In the genomic region with DNA sequence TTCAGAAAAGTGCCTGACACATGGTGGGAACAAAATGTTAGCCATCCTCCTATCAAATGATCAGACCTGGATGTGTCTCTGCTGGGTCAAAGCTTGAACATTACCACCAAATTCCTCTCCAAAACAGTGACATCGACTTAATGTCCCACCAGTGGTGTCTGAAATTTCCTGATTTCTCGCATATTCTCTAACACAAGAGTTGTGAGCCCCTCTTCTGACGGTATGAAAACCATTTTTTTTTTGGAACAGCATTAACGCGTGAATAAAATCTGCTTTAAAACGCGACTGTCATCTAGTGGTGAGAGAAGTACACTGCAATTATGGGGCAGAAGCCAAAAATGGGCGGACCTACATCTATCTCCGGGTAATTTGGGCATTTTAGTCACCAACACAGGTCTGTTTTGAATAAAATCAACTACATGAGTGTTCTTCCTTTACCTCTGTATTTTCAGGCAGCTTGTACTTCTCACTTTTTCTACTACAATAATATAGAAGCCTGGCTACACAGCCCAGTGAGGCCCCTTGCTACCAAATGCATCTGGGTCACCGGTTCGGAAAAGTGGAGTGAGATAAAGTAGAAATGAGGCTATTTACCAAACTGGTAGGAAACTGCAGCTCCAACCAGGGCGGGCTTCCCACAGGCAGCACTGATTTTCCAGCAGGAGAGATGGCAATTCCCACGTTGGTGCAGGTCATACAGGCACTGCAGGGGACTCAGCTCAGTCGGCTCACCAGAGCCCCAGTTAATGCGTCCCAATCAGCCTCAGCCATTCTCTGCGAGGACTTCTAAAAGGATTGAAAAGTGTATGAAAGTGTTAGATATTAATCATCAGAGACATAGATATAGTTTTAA, we compare ENCODE assay signal across 9 cellular contexts. TPM values are rescaled to one million over a fixed set of nuclear protein-coding genes. Genes with fewer than 3 reads are reported as not detected.
A peak's percentile ranks its signal among the peaks of the same experiment; 100 is the strongest.
DNase-seq lines count a peak whose midpoint lies in the region; ATAC-seq and TF ChIP-seq lines count a peak whose summit lies in the region.
"Had no signal": no experiment of that assay in that cellular context is flagged by ENCODE, and none has a peak within 500 bp of the region (broad histone marks: within the 10 kb centered on the region; RNA-seq: fewer than 3 reads in every experiment).

No MANE protein-coding gene starts in this region.

- no peaks in the 10 kb centered on the region for H3K9me3 Mint-ChIP-seq in T-helper 2 cell treated with Interferon-gamma antibody and Interleukin-4, amounts not matched to agents 5 μg/mL and 100 μg/mL, for 36 hours

- H3K4me3 ChIP-seq in BE2C (ENCODE audit: low read depth, low read length): peak overlapping the region; percentile 26
- H3K4me3 ChIP-seq: skin epidermis had no signal

- no peak overlapping the region for H3K4me3 Mint-ChIP-seq in T-helper 2 cell treated with Interferon-gamma antibody and Interleukin-4, amounts not matched to agents 5 μg/mL and 100 μg/mL, for 36 hours

- peak; percentile 99 for TF ChIP-seq CTCF in BE2C (IDR thresholded peaks at IDR 0.05; ENCODE audit: low read depth, low read length)

- peaks cover 5% of the 10 kb centered on the region for H3K36me3 Mint-ChIP-seq in T-helper 2 cell treated with Interferon-gamma antibody and Interleukin-4, amounts not matched to agents 5 μg/mL and 100 μg/mL, for 36 hours (ENCODE audit: low read depth)

- H3K4me1 ChIP-seq in BE2C: no peaks in the 10 kb centered on the region

- H3K36me3 ChIP-seq in BE2C: no peaks in the 10 kb centered on the region; the same call in 1 of the 2 replicates

- peaks cover 4% of the 10 kb centered on the region for H3K27me3 Mint-ChIP-seq in T-helper 2 cell treated with Interferon-gamma antibody and Interleukin-4, amounts not matched to agents 5 μg/mL and 100 μg/mL, for 36 hours (ENCODE audit: low read depth)

- DNase-seq in BE2C: peak; percentile 33
- peak; percentile 16 for DNase-seq in NCI-H1092 (lab: John Stamatoyannopoulos, UW)
- DNase-seq in T-helper 2 cell treated with Interferon-gamma antibody and Interleukin-4, amounts not matched to agents 5 μg/mL and 100 μg/mL, for 36 hours (ENCODE audit: low spot score): peak; percentile 38
- DNase-seq in dedifferentiated amniotic fluid mesenchymal stem cell (ENCODE audit: extremely low spot score): peak; percentile 69
- DNase-seq in lung microvascular endothelial cell (ENCODE audit: low read depth in 2 of 2): peak; percentile 65 to 76
- DNase-seq in superior temporal gyrus (ENCODE audit: extremely low spot score): peak; percentile 88

- no peaks in the 10 kb centered on the region for H3K9me3 ChIP-seq in BE2C

- H3K27me3 ChIP-seq in BE2C: no peaks in the 10 kb centered on the region

- ATAC-seq in GM18868 (IDR thresholded peaks at IDR 0.05; ENCODE audit: unreplicated experiment) (peak; percentile 56), HG03342 (IDR thresholded peaks at IDR 0.05; ENCODE audit: unreplicated experiment) (no peak)

- H3K27ac Mint-ChIP-seq in T-helper 2 cell treated with Interferon-gamma antibody and Interleukin-4, amounts not matched to agents 5 μg/mL and 100 μg/mL, for 36 hours: peak overlapping the region; percentile 41

- H3K4me1 Mint-ChIP-seq in T-helper 2 cell treated with Interferon-gamma antibody and Interleukin-4, amounts not matched to agents 5 μg/mL and 100 μg/mL, for 36 hours (ENCODE audit: low read depth): peaks cover 35% of the 10 kb centered on the region

RNA-seq across cellular contexts. Expression of gene MGME1, which starts 27.4 kb away (rescaled TPM):
- polyA plus RNA-seq in BE2C (2012; ENCODE audit: insufficient read depth, insufficient read length, low read depth): 22.4 TPM
- total RNA-seq in lung microvascular endothelial cell: 7.8 and 7.9 TPM in 2 replicates

RNA-seq across cellular contexts. Expression of gene SNX5, which starts 27.6 kb away (rescaled TPM):
- polyA plus RNA-seq in BE2C (2012; ENCODE audit: insufficient read depth, insufficient read length, low read depth): 68.1 TPM
- 40.9 and 54.3 TPM in 2 replicates for total RNA-seq in lung microvascular endothelial cell

Comparison
In these comparisons a context has a peak if more than half of its experiments do, and no peak if none do; other contexts are left out.
1. DNase-seq: peak in every context shown above with its lines; median percentile 88 in superior temporal gyrus; 70 in lung microvascular endothelial cell; 69 in dedifferentiated amniotic fluid mesenchymal stem cell; 38 in T-helper 2 cell treated with Interferon-gamma antibody and Interleukin-4, amounts not matched to agents 5 μg/mL and 100 μg/mL, for 36 hours; 33 in BE2C; 16 in NCI-H1092.